In the genomic region with DNA sequence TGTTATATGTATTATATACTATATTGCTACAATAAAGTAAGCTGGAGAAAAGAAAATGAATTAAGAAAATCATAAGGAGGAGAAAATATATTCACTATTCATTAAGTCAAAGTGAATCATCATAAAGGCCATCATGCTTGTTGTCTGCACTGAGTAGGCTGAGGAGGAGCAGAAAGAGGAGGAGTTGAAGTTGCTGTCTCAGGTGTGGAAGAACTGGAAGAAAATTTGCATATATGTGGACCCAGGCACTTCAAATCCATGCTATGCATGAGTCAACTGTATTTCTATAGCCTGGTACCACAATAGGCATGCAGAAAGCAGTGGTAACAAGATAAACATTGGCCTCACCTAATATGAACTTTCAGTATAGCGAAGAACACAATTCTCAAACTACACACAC, we compare ENCODE assay signal across 20 cellular contexts.
"Had no signal": no experiment of that assay in that cellular context is flagged by ENCODE, and none has a peak within 500 bp of the region (broad histone marks: within the 10 kb centered on the region; RNA-seq: fewer than 3 reads in every experiment).

No MANE protein-coding gene starts in this region.

- FAIRE-seq: endometrium, frontal cortex, islet of Langerhans, keratinocyte had no signal

- DNase-seq: colonic mucosa; cortex of kidney; effector CD8-positive, alpha-beta T cell; effector memory CD8-positive, alpha-beta T cell; endodermal cell; heart right ventricle; hippocampal formation; left cardiac atrium; left lung; left ventricle myocardium superior; lower lobe of right lung; mesenchymal stem cell; mucosa of descending colon; naive B cell had no signal

- H3K4me3 ChIP-seq: colonic mucosa, esophagus muscularis mucosa, gastroesophageal sphincter, heart right ventricle, left lung, lower lobe of right lung, mucosa of descending colon had no signal

- H3K36me3 ChIP-seq: colonic mucosa, esophagus muscularis mucosa, gastroesophageal sphincter, heart right ventricle, left lung, lower lobe of right lung had no signal

- H3K27me3 ChIP-seq: colonic mucosa, esophagus muscularis mucosa, gastroesophageal sphincter, heart right ventricle, left lung had no signal
